Comparison of ENCODE assay signal across 17 cellular contexts in the genomic region with DNA sequence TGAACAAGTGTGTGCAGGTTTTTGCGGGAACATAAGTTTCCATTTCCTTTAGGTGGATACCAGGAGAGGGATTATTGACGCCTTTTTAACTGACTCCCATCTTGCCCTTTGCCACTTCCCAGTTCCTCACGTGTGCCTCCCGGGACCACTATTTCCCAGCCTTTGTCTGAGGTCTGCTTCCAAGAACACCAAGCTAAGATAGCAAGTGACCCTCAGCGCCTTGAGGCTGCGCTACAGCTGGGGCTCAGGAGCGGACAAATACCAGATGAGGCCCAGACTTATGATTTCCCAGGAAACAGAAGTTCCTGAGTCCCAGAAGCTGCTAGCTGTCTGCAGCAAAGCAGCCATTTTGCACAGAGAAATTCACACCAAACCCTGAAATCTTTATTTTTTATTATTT.
"Had no signal": no experiment of that assay in that cellular context is flagged by ENCODE, and none has a peak within 500 bp of the region (broad histone marks: within the 10 kb centered on the region; RNA-seq: fewer than 3 reads in every experiment).

No MANE protein-coding gene starts in this region.

- H3K27ac ChIP-seq: foreskin keratinocyte, hepatocyte, parathyroid adenoma, psoas muscle, suprapubic skin, thyroid gland, uterus had no signal

- H3K4me3 ChIP-seq: hepatocyte, mucosa of descending colon, psoas muscle, suprapubic skin, thyroid gland, uterus had no signal

- ATAC-seq: foreskin keratinocyte, mucosa of descending colon, natural killer cell, psoas muscle had no signal

- H3K4me1 ChIP-seq: foreskin keratinocyte, parathyroid adenoma, psoas muscle, suprapubic skin, thyroid gland, uterus had no signal

- H3K27me3 ChIP-seq: foreskin keratinocyte, hepatocyte, suprapubic skin, thyroid gland, uterus had no signal

- DNase-seq: erythroblast; foreskin keratinocyte; kidney glomerular epithelial cell; mammary epithelial cell; mucosa of descending colon; natural killer cell; occipital lobe; psoas muscle; retina; small intestine; stimulated activated CD4-positive, alpha-beta T cell treated with anti-CD3 and anti-CD28 coated beads, Interleukin-12 subunit alpha, Interleukin-12 subunit beta, amount 100 ng/mL, for 4 hours; stimulated activated naive CD4-positive, alpha-beta T cell treated with Interleukin-2 at 50 U/mL for 16 hours; thyroid gland; uterus had no signal

- H3K9ac ChIP-seq: parathyroid adenoma had no signal

- H3K36me3 ChIP-seq: suprapubic skin, thyroid gland, uterus had no signal

- H3K4me2 ChIP-seq: hepatocyte had no signal

- H3K79me2 ChIP-seq: hepatocyte, parathyroid adenoma had no signal

- H3K9me3 ChIP-seq: suprapubic skin, thyroid gland, uterus had no signal

- H2AFZ ChIP-seq: hepatocyte, parathyroid adenoma had no signal
